In the genomic region with DNA sequence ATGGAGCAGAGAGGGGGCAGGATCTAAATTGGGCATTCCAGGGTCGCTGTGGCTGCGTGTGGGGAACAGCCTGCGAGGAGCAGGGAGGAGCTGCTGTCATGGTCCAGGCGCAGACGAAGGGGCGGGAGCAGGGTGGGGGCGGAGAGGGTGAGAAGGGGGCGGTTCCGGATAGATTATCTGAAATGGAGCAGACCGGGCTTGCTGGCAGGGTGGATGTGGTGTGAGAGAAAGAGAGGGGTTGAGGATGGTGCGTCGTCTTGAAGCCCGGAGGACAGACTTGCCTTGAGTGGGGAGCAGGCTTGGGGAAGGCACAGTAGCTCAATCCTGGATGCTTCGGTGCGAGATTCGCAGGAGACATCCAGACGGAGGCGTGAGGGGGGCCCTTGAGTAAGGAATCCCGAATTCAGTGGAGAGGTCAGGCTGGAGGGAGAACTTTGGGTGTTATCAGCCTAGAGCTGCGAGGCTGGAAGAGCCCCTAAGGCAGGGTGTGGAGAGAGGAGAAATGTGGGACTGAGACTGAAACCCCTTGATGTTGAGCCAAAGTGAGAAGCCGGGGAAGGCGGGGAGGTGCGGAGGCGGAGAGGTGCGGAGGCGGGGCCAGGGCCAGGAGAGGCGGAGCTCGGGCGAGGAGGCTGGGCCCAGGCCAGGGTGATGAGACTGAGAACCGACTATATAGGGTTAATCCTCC, we compare ENCODE assay signal across 11 cellular contexts. TPM values are rescaled to one million over a fixed set of nuclear protein-coding genes. Genes with fewer than 3 reads are reported as not detected.
DNase-seq lines count a peak whose midpoint lies in the region; ATAC-seq and TF ChIP-seq lines count a peak whose summit lies in the region.
"Had no signal": no experiment of that assay in that cellular context is flagged by ENCODE, and none has a peak within 500 bp of the region (broad histone marks: within the 10 kb centered on the region; RNA-seq: fewer than 3 reads in every experiment).

No MANE protein-coding gene starts in this region.

- H3K9ac ChIP-seq in HCT116 (ENCODE audit: low read length) (no peak overlapping the region), iPS-15b (ENCODE audit: low read depth, low read length) (peak overlapping the region; percentile 26)

- no peak overlapping the region for H3K4me2 ChIP-seq in HCT116 (ENCODE audit: low read length)

- peak; percentile 82 for ATAC-seq in HCT116

- TF ChIP-seq CTCF in HCT116 (IDR thresholded peaks at IDR 0.05 in 2 of 3, conservative IDR thresholded peaks at IDR 0.05 in 1 of 3; ENCODE audit: borderline replicate concordance in 1 of 3, insufficient read depth in 1 of 3, low read depth in 2 of 3, low read length in 2 of 3) (no peak), choroid plexus epithelial cell (conservative IDR thresholded peaks at IDR 0.05; ENCODE audit: low read depth, low read length) (no peak), sigmoid colon (IDR thresholded peaks at IDR 0.05) (no peak)

- no peak for TF ChIP-seq EP300 in sigmoid colon (IDR thresholded peaks at IDR 0.05)

- no peaks in the 10 kb centered on the region for H4K20me1 ChIP-seq in HCT116 (ENCODE audit: insufficient read depth)

- no peak overlapping the region for H2AFZ ChIP-seq in HCT116 (ENCODE audit: low read depth, low read length, poor library complexity, severe bottlenecking)

- H3K9me2 ChIP-seq in HCT116 (ENCODE audit: insufficient read depth): no peaks in the 10 kb centered on the region

- POLR2A ChIA-PET in HCT116 (lab: Charles Lee): no interaction called here

- no peak overlapping the region for H3K4me3 ChIP-seq in HCT116 (replicated peaks in 1 of 2; ENCODE audit: low read depth in 1 of 2, low read length in 2 of 2)
- H3K4me3 ChIP-seq in choroid plexus epithelial cell (ENCODE audit: low read depth, low read length): peak overlapping the region; percentile 58
- peak overlapping the region; percentile 68 for H3K4me3 ChIP-seq in iPS-15b (ENCODE audit: low read depth, low read length)
- H3K4me3 ChIP-seq in sigmoid colon: peak overlapping the region in 3 of 4 donors; percentile 14 to 32 (median 24)

- H3K36me3 ChIP-seq in HCT116 (ENCODE audit: control insufficient read depth in 1 of 2, insufficient read depth in 2 of 2, low read length in 2 of 2) (no peaks in the 10 kb centered on the region; a peak in 1 of 4 replicates), iPS-15b (ENCODE audit: control insufficient read depth, insufficient read depth, low read length) (peaks cover 5% of the 10 kb centered on the region), sigmoid colon (peaks cover 0 to 14% (median 3%) of the 10 kb centered on the region in 4 donors)

- no peaks in the 10 kb centered on the region for H3K79me2 ChIP-seq in HCT116 (ENCODE audit: insufficient read depth, low read length)

- no peak for TF ChIP-seq RAD21 in HCT116 (IDR thresholded peaks at IDR 0.05; ENCODE audit: low read depth)

- intact Hi-C loops in HCT116 (cut with micrococcal nuclease) (no loop called here), sigmoid colon (cut with DNase I) (no loop called here)

- no TSS peak for BruUV-seq in HCT116 (replicated peaks; lab: Mats Ljungman, UMichigan)

- WGBS in sigmoid colon, 2 donors: 76 to 86% methylated on average over 30 of the region's 30 CpGs

- H3K27me3 ChIP-seq in HCT116 (ENCODE audit: insufficient read depth, low read length) (no peaks in the 10 kb centered on the region), iPS-15b (ENCODE audit: control insufficient read depth, insufficient read depth, low read length) (no peaks in the 10 kb centered on the region), sigmoid colon (no peaks in the 10 kb centered on the region)

- RAD21 ChIA-PET in HCT116 (lab: Charles Lee; ENCODE audit: low non-redundant PET in 1 of 2, low total read pairs in 2 of 2, uncharacterized antibody in 2 of 2, unreplicated experiment in 2 of 2): no interaction called here

- no peak for DNase-seq in HCT116 (ENCODE audit: low read depth, low spot score)
- peak; percentile 35 for DNase-seq in choroid plexus epithelial cell (ENCODE audit: low read depth)
- no peak for DNase-seq in sigmoid colon
- no peak for DNase-seq in NCI-H748 (lab: John Stamatoyannopoulos, UW; ENCODE audit: unreplicated experiment)
- no peak for DNase-seq in effector CD8-positive, alpha-beta T cell (lab: John Stamatoyannopoulos, UW)
- DNase-seq in UCSD-AML1 (lab: John Stamatoyannopoulos, UW; ENCODE audit: unreplicated experiment): no peak
- no peak for DNase-seq in NCI-H1092 treated with DMSO at 0.1 percent for 48 hours (lab: John Stamatoyannopoulos, UW)
- DNase-seq: activated CD4-positive, alpha-beta T cell treated with anti-CD3 and anti-CD28 coated beads, Interleukin-2, amount 10 ng/mL, durations not matched to agents 7 days and 5 days; OCI-M1; stimulated activated CD4-positive, alpha-beta T cell treated with anti-CD3 and anti-CD28 coated beads, Interleukin-15, amount 100 ng/mL, for 24 hours had no signal

- H3K4me1 ChIP-seq in HCT116 (ENCODE audit: control insufficient read depth in 1 of 2, insufficient read depth in 2 of 2, low read length in 2 of 2) (no peaks in the 10 kb centered on the region), iPS-15b (ENCODE audit: control insufficient read depth, insufficient read depth, low read length) (peaks cover 4% of the 10 kb centered on the region), sigmoid colon (no peaks in the 10 kb centered on the region)

- CTCF ChIA-PET in HCT116 (lab: Charles Lee): no interaction called here

- no peak overlapping the region for H3K27ac ChIP-seq in HCT116 (ENCODE audit: low read depth, low read length)
- H3K27ac ChIP-seq in sigmoid colon: peak overlapping the region in 3 of 4 donors; percentile 30 to 55 (median 30)

- TF ChIP-seq POLR2A in HCT116 (IDR thresholded peaks at IDR 0.05; ENCODE audit: borderline replicate concordance, extremely low read depth, insufficient read depth, insufficient read length) (no peak), sigmoid colon (IDR thresholded peaks at IDR 0.05) (no peak)

- H3K9me3 ChIP-seq in HCT116 (ENCODE audit: control insufficient read depth in 1 of 2, insufficient read depth in 1 of 2, low read depth in 1 of 2, low read length in 2 of 2) (no peaks in the 10 kb centered on the region), iPS-15b (ENCODE audit: control insufficient read depth, insufficient read depth, low read length) (no peaks in the 10 kb centered on the region), sigmoid colon (peaks cover 0 to 14% (median 3%) of the 10 kb centered on the region in 4 donors)

TF ChIP-seq in HCT116, 20 proteins besides CTCF, POLR2A, EP300 and RAD21 (continues in another document):
- TF ChIP-seq EGR1 (IDR thresholded peaks at IDR 0.05; ENCODE audit: low read depth) (no peak), CBX3 (IDR thresholded peaks at IDR 0.05; ENCODE audit: low read depth) (no peak), SP1 (IDR thresholded peaks at IDR 0.05; ENCODE audit: low read depth) (no peak), EZH2phosphoT487 (IDR thresholded peaks at IDR 0.05; ENCODE audit: borderline replicate concordance) (no peak), ZNF274 (IDR thresholded peaks at IDR 0.05; ENCODE audit: low read depth, low read length) (no peak), ZFX (IDR thresholded peaks at IDR 0.05) (no peak), FOSL1 (IDR thresholded peaks at IDR 0.05; ENCODE audit: low read depth) (no peak), TCF7L2 (IDR thresholded peaks at IDR 0.05; ENCODE audit: borderline replicate concordance, extremely low read depth, insufficient read depth, insufficient read length) (no peak), JUND (IDR thresholded peaks at IDR 0.05) (no peak)
- TF ChIP-seq, protein P1, sequence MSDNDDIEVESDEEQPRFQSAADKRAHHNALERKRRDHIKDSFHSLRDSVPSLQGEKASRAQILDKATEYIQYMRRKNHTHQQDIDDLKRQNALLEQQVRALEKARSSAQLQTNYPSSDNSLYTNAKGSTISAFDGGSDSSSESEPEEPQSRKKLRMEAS (IDR thresholded peaks at IDR 0.05): no peak
- TF ChIP-seq, protein P2, sequence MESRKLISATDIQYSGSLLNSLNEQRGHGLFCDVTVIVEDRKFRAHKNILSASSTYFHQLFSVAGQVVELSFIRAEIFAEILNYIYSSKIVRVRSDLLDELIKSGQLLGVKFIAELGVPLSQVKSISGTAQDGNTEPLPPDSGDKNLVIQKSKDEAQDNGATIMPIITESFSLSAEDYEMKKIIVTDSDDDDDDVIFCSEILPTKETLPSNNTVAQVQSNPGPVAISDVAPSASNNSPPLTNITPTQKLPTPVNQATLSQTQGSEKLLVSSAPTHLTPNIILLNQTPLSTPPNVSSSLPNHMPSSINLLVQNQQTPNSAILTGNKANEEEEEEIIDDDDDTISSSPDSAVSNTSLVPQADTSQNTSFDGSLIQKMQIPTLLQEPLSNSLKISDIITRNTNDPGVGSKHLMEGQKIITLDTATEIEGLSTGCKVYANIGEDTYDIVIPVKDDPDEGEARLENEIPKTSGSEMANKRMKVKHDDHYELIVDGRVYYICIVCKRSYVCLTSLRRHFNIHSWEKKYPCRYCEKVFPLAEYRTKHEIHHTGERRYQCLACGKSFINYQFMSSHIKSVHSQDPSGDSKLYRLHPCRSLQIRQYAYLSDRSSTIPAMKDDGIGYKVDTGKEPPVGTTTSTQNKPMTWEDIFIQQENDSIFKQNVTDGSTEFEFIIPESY (IDR thresholded peaks at IDR 0.05; ENCODE audit: extremely low read depth, insufficient replicate concordance, low read length): no peak

RNA-seq across cellular contexts. Expression of a gene that starts 40.7 kb away (rescaled TPM):
- total RNA-seq in HCT116 (2021; ENCODE audit: unreplicated experiment) (9.7 TPM), sigmoid colon (not detected)
- polyA plus RNA-seq in HCT116 (2012): 4.6 and 6.6 TPM in 2 replicates
- polyA plus RNA-seq in sigmoid colon: 1 to 10 TPM in 1 of 3 donors, under 1 TPM in 1, not detected in 1; 0.12 to 1.4 TPM

Comparison
In these comparisons a context has a peak if more than half of its experiments do, and no peak if none do; other contexts are left out.
1. H3K4me3 ChIP-seq: peak in choroid plexus epithelial cell (single experiment), iPS-15b (single experiment) and sigmoid colon (3 of 4); none in HCT116 (0 of 2).